8 cellular contexts compared by ENCODE assay signal in the genomic region with DNA sequence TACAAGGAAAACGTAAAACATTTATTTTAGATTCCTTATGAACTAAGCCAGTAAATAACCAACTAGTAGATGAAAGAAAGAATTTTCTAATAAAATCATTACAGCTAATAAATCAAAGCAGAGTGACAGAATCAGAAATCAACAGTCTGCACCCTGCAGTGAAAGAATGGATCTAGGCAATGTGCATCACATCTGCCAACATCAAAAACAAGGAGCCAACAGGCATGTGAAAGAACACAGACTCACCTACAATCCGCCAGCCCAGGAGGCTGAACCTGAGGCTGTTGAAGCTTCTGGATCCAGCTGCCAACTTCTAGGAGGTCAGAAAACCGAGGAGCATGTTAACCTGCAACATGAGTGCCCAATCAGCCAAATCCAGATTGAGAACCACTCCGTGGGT.
"Had no signal": no experiment of that assay in that cellular context is flagged by ENCODE, and none has a peak within 500 bp of the region (broad histone marks: within the 10 kb centered on the region; RNA-seq: fewer than 3 reads in every experiment).

No MANE protein-coding gene starts in this region.

- H3K4me3 ChIP-seq: GM12878 had no signal

- DNase-seq: GDM1, GF-D8 had no signal

- ATAC-seq: GM12878 had no signal

- FAIRE-seq: G401.6, GM12878, GM12891, GM12892, GM18507, GM19239 had no signal
